In the genomic region with DNA sequence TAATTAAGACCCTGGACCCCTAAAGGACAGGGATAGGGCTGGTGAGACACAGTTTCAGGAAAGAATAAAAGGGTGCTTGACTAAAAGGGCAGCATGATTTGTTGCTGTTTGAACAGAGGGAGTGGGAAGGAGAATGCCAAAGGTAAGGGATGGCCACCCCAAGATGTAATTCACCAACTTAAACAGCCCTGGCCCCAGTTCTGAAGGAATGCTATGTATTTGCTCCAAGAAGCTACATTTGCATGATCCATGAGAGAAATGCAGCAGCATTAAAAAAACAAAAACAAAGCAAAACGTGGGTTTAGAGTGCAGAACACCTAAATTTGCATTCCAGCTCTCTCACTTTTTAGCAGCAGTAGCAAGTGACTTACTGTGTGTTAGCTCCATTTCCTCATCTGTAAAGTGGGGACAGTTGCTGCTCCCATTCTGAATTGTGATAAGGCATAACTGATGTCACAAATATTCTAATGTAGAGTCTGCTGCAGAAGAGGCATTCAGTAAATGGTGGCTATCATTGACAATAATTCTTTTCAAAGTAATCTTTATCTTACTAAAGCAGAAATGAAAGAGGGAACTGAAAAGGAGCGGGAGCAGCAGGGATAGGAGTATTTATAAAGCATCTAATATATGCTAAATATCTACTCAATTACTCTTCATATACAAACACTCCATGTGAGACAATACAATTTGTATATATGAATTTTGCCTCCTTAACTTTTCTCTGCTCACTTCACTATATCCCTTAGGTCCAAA, we compare ENCODE assay signal across 27 cellular contexts.
"Had no signal": no experiment of that assay in that cellular context is flagged by ENCODE, and none has a peak within 500 bp of the region (broad histone marks: within the 10 kb centered on the region; RNA-seq: fewer than 3 reads in every experiment).

No MANE protein-coding gene starts in this region.

- H3K27me3 ChIP-seq: brain microvascular endothelial cell, cardiac muscle cell, Peyer's patch, SJCRH30 had no signal

- H3K4me3 Mint-ChIP-seq: activated CD8-positive, alpha-beta T cell treated with anti-CD3 and anti-CD28 coated beads, Interleukin-2, amount 10 ng/mL, durations not matched to agents 7 days and 5 days; activated naive CD4-positive, alpha-beta T cell treated with anti-CD3 and anti-CD28 coated beads, Interleukin-2, amount 50 U/mL, for 24 hours; activated naive CD8-positive, alpha-beta T cell treated with anti-CD3 and anti-CD28 coated beads, Interleukin-2, amount 50 U/mL, for 24 hours had no signal

- H3K27me3 Mint-ChIP-seq: activated naive CD4-positive, alpha-beta T cell treated with anti-CD3 and anti-CD28 coated beads, Interleukin-2, amount 50 U/mL, for 24 hours; activated naive CD8-positive, alpha-beta T cell treated with anti-CD3 and anti-CD28 coated beads, Interleukin-2, amount 50 U/mL, for 24 hours had no signal

- H3K36me3 Mint-ChIP-seq: activated naive CD4-positive, alpha-beta T cell treated with anti-CD3 and anti-CD28 coated beads, Interleukin-2, amount 50 U/mL, for 24 hours had no signal

- H3K4me1 Mint-ChIP-seq: activated naive CD4-positive, alpha-beta T cell treated with anti-CD3 and anti-CD28 coated beads, Interleukin-2, amount 50 U/mL, for 24 hours; activated naive CD8-positive, alpha-beta T cell treated with anti-CD3 and anti-CD28 coated beads, Interleukin-2, amount 50 U/mL, for 24 hours had no signal

- H3K36me3 ChIP-seq: brain microvascular endothelial cell, cardiac muscle cell, Peyer's patch, SJCRH30, WERI-Rb-1 had no signal

- H3K4me1 ChIP-seq: Peyer's patch, SJCRH30 had no signal

- H3K9me3 ChIP-seq: Peyer's patch, SJCRH30, SK-N-SH had no signal

- DNase-seq: activated CD4-positive, alpha-beta T cell treated with anti-CD3 and anti-CD28 coated beads for 4 hours; activated CD8-positive, alpha-beta memory T cell treated with anti-CD3 and anti-CD28 coated beads, Interleukin-2, amount 50 U/mL, for 48 hours; activated CD8-positive, alpha-beta T cell treated with anti-CD3 and anti-CD28 coated beads, Interleukin-2, amount 10 ng/mL, durations not matched to agents 7 days and 5 days; activated naive CD4-positive, alpha-beta T cell; activated naive CD8-positive, alpha-beta T cell treated with anti-CD3 and anti-CD28 coated beads, Interleukin-2, amount 50 U/mL, for 24 hours; activated T-cell treated with anti-CD3 and anti-CD28 coated beads, Interleukin-2, amount 50 U/mL, for 1 hour; amygdala; brain microvascular endothelial cell; Karpas-422; NCI-H1092 treated with DMSO at 0.1 percent for 48 hours; NCI-H1417 treated with DMSO at 0.1 percent for 48 hours; NCI-H1694 treated with DMSO at 0.1 percent for 48 hours; NCI-H2029 treated with DMSO at 0.1 percent for 48 hours; NCI-H345; NCI-H510A; NCI-H526 treated with DMSO at 0.1 percent for 48 hours; NCI-H82; Peyer's patch; Right ventricle myocardium superior; SJCRH30; SK-N-SH; T-helper 1 cell; WERI-Rb-1 had no signal

- ATAC-seq: activated CD4-positive, CD25-positive, alpha-beta regulatory T cell treated with anti-CD3 and anti-CD28 coated beads, Interleukin-2, amount 50 U/mL, for 24 hours; activated CD8-positive, alpha-beta T cell treated with anti-CD3 and anti-CD28 coated beads, Interleukin-2, amount 10 ng/mL, durations not matched to agents 7 days and 5 days; activated naive CD8-positive, alpha-beta T cell treated with anti-CD3 and anti-CD28 coated beads, Interleukin-2, amount 50 U/mL, for 24 hours had no signal

- H3K27ac Mint-ChIP-seq: activated CD8-positive, alpha-beta T cell treated with anti-CD3 and anti-CD28 coated beads, Interleukin-2, amount 10 ng/mL, durations not matched to agents 7 days and 5 days; activated naive CD4-positive, alpha-beta T cell treated with anti-CD3 and anti-CD28 coated beads, Interleukin-2, amount 50 U/mL, for 24 hours; activated naive CD8-positive, alpha-beta T cell treated with anti-CD3 and anti-CD28 coated beads, Interleukin-2, amount 50 U/mL, for 24 hours had no signal

- H3K4me3 ChIP-seq: cardiac muscle cell, Peyer's patch, SJCRH30 had no signal

- H3K4me2 ChIP-seq: SK-N-SH had no signal

- H3K27ac ChIP-seq: brain microvascular endothelial cell, cardiac muscle cell, Peyer's patch, RWPE1, SJCRH30, WERI-Rb-1 had no signal

- H3K9ac ChIP-seq: SK-N-SH had no signal
